ENCODE assay signal across 3 cellular contexts in genomic region chr1:162150112-162150511, GRCh38.
TF ChIP-seq lines count a peak whose summit lies in the region.

No MANE protein-coding gene starts in this region.

TF ChIP-seq in HEK293, 187 proteins besides CTCF, POLR2A, EP300 and RAD21:
- TF ChIP-seq SP7 (tag by site-specific recombination; IDR thresholded peaks at IDR 0.05) (no peak), PRDM1 (tag by site-specific recombination; IDR thresholded peaks at IDR 0.05) (no peak), ZXDB (tag by site-specific recombination; IDR thresholded peaks at IDR 0.05) (peak; percentile 40; the same call in 1 of the 2 replicates), AEBP2 (tag by site-specific recombination; IDR thresholded peaks at IDR 0.05; ENCODE audit: borderline replicate concordance) (no peak), ZNF146 (tag by site-specific recombination; IDR thresholded peaks at IDR 0.05) (peak; percentile 99), SCRT2 (tag by site-specific recombination; IDR thresholded peaks at IDR 0.05) (no peak)
- TF ChIP-seq, protein P1, sequence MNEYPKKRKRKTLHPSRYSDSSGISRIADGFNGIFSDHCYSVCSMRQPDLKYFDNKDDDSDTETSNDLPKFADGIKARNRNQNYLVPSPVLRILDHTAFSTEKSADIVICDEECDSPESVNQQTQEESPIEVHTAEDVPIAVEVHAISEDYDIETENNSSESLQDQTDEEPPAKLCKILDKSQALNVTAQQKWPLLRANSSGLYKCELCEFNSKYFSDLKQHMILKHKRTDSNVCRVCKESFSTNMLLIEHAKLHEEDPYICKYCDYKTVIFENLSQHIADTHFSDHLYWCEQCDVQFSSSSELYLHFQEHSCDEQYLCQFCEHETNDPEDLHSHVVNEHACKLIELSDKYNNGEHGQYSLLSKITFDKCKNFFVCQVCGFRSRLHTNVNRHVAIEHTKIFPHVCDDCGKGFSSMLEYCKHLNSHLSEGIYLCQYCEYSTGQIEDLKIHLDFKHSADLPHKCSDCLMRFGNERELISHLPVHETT (tag by site-specific recombination; IDR thresholded peaks at IDR 0.05), result no peak
- TF ChIP-seq, protein P2, sequence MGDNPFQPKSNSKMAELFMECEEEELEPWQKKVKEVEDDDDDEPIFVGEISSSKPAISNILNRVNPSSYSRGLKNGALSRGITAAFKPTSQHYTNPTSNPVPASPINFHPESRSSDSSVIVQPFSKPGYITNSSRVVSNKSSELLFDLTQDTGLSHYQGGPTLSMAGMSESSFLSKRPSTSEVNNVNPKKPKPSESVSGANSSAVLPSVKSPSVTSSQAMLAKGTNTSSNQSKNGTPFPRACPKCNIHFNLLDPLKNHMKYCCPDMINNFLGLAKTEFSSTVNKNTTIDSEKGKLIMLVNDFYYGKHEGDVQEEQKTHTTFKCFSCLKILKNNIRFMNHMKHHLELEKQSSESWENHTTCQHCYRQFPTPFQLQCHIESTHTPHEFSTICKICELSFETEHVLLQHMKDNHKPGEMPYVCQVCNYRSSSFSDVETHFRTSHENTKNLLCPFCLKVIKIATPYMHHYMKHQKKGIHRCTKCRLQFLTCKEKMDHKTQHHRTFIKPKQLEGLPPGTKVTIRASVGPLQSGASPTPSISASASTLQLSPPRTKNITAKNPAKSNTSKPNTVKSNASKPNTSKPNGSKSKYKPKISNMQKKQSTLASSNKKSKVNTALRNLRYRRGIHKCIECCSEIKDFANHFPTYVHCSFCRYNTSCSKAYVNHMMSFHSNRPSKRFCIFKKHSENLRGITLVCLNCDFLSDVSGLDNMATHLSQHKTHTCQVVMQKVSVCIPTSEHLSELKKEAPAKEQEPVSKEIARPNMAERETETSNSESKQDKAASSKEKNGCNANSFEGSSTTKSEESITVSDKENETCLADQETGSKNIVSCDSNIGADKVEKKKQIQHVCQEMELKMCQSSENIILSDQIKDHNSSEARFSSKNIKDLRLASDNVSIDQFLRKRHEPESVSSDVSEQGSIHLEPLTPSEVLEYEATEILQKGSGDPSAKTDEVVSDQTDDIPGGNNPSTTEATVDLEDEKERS (tag by site-specific recombination; IDR thresholded peaks at IDR 0.05), result 0 out of 2 replicates have a peak, but pooled peaks have one; percentile 31
- TF ChIP-seq, protein P3, sequence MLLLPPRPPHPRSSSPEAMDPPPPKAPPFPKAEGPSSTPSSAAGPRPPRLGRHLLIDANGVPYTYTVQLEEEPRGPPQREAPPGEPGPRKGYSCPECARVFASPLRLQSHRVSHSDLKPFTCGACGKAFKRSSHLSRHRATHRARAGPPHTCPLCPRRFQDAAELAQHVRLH (tag by site-specific recombination; IDR thresholded peaks at IDR 0.05), result peak; percentile 94

TF ChIP-seq in K562, 482 proteins besides CTCF, POLR2A, EP300 and RAD21:
- TF ChIP-seq NFIC (IDR thresholded peaks at IDR 0.05) (no peak), ZNF146 (CRISPR knock-in tag; IDR thresholded peaks at IDR 0.05; ENCODE audit: unreplicated experiment) (peak; percentile 76), IRF2 (CRISPR knock-in tag; IDR thresholded peaks at IDR 0.05) (no peak)
TF ChIP-seq in K562: peak in this region for 1.

TF ChIP-seq in H1, 55 proteins besides CTCF, POLR2A, EP300 and RAD21:
- TF ChIP-seq KDM1A (IDR thresholded peaks at IDR 0.05; ENCODE audit: borderline replicate concordance, low read length), result peak; percentile 64; the same call in 1 of the 2 replicates
- TF ChIP-seq PHF8 (conservative IDR thresholded peaks at IDR 0.05; ENCODE audit: low read depth, low read length), result no peak
TF ChIP-seq in H1: peak in this region for 1.
